1 cellular context compared by ENCODE assay signal in the genomic region with DNA sequence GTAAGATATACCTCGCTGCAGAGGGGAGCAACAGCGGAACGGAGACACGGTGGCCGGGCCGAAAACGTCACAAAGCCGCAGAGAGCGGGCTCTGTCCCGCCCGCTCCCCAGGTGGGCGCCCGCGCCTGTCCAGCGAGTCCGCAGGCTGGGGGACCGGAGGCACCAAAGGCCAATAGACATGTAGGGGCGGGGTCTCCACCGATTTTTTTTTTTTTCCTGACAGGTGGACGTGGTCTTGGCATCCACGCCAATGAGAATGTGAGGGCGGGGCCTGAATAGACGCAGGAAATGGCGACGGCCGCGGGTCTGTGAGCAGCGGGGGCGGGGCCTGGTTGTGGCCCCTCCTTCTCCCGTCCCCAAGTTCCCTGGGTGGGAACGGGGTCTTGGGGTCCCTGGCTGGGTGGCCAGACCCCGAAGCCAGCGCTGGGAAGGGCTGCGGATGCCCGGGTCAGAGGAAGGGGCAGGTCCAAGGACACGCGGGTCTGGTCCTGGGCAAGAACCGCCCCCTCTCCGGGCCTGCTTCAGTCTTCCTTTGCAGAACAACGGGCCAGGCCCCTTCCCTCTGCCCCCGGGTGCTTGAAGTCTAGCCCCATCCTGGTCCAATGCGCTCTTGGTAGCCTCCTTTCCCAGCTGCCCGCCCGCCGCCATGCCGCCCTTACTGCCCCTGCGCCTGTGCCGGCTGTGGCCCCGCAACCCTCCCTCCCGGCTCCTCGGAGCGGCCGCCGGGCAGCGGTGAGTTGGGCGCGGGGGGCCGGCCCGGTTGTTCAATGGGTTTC.
TF ChIP-seq lines count a peak whose summit lies in the region.

A gene with protein sequence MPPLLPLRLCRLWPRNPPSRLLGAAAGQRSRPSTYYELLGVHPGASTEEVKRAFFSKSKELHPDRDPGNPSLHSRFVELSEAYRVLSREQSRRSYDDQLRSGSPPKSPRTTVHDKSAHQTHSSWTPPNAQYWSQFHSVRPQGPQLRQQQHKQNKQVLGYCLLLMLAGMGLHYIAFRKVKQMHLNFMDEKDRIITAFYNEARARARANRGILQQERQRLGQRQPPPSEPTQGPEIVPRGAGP (plus strand): TSS at position 340 of the 776 bp plus-strand sequence. CDS start 307 bp downstream, at position 647.

TF ChIP-seq in GM12878, 131 proteins besides CTCF, POLR2A, EP300 and RAD21 (continued from another document and continues in another):
- TF ChIP-seq IKZF2 (IDR thresholded peaks at IDR 0.05), result no peak
- no peak for TF ChIP-seq JUND (IDR thresholded peaks at IDR 0.05; ENCODE audit: low read depth, low read length)
- TF ChIP-seq IKZF1 (conservative IDR thresholded peaks at IDR 0.05), result 0 out of 2 replicates have a peak, but pooled peaks have one; percentile 47
- TF ChIP-seq, protein P1, sequence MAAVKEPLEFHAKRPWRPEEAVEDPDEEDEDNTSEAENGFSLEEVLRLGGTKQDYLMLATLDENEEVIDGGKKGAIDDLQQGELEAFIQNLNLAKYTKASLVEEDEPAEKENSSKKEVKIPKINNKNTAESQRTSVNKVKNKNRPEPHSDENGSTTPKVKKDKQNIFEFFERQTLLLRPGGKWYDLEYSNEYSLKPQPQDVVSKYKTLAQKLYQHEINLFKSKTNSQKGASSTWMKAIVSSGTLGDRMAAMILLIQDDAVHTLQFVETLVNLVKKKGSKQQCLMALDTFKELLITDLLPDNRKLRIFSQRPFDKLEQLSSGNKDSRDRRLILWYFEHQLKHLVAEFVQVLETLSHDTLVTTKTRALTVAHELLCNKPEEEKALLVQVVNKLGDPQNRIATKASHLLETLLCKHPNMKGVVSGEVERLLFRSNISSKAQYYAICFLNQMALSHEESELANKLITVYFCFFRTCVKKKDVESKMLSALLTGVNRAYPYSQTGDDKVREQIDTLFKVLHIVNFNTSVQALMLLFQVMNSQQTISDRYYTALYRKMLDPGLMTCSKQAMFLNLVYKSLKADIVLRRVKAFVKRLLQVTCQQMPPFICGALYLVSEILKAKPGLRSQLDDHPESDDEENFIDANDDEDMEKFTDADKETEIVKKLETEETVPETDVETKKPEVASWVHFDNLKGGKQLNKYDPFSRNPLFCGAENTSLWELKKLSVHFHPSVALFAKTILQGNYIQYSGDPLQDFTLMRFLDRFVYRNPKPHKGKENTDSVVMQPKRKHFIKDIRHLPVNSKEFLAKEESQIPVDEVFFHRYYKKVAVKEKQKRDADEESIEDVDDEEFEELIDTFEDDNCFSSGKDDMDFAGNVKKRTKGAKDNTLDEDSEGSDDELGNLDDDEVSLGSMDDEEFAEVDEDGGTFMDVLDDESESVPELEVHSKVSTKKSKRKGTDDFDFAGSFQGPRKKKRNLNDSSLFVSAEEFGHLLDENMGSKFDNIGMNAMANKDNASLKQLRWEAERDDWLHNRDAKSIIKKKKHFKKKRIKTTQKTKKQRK (IDR thresholded peaks at IDR 0.05; ENCODE audit: low read depth, low read length), result no peak
- peak; percentile 81 for TF ChIP-seq TCF12 (IDR thresholded peaks at IDR 0.05; ENCODE audit: low read depth, low read length)
- no peak for TF ChIP-seq BHLHE40 (IDR thresholded peaks at IDR 0.05; ENCODE audit: borderline replicate concordance in 1 of 2, low read depth in 2 of 2, low read length in 1 of 2)
- TF ChIP-seq, protein P2, sequence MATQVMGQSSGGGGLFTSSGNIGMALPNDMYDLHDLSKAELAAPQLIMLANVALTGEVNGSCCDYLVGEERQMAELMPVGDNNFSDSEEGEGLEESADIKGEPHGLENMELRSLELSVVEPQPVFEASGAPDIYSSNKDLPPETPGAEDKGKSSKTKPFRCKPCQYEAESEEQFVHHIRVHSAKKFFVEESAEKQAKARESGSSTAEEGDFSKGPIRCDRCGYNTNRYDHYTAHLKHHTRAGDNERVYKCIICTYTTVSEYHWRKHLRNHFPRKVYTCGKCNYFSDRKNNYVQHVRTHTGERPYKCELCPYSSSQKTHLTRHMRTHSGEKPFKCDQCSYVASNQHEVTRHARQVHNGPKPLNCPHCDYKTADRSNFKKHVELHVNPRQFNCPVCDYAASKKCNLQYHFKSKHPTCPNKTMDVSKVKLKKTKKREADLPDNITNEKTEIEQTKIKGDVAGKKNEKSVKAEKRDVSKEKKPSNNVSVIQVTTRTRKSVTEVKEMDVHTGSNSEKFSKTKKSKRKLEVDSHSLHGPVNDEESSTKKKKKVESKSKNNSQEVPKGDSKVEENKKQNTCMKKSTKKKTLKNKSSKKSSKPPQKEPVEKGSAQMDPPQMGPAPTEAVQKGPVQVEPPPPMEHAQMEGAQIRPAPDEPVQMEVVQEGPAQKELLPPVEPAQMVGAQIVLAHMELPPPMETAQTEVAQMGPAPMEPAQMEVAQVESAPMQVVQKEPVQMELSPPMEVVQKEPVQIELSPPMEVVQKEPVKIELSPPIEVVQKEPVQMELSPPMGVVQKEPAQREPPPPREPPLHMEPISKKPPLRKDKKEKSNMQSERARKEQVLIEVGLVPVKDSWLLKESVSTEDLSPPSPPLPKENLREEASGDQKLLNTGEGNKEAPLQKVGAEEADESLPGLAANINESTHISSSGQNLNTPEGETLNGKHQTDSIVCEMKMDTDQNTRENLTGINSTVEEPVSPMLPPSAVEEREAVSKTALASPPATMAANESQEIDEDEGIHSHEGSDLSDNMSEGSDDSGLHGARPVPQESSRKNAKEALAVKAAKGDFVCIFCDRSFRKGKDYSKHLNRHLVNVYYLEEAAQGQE (IDR thresholded peaks at IDR 0.05; ENCODE audit: low read depth, low read length), result no peak
- peak; percentile 65 for TF ChIP-seq RUNX3 (IDR thresholded peaks at IDR 0.05; ENCODE audit: low read length)
- TF ChIP-seq SMAD5 (IDR thresholded peaks at IDR 0.05; ENCODE audit: low read depth), result no peak
- TF ChIP-seq TCF3 (IDR thresholded peaks at IDR 0.05; ENCODE audit: borderline replicate concordance, insufficient read depth, low read depth, low read length), result peak; percentile 94
- TF ChIP-seq BACH1 (IDR thresholded peaks at IDR 0.05; ENCODE audit: borderline replicate concordance), result peak; percentile 63; the same call in 1 of the 2 replicates
- TF ChIP-seq RB1 (IDR thresholded peaks at IDR 0.05; ENCODE audit: borderline replicate concordance), result no peak; the same call in 1 of the 2 replicates
- no peak for TF ChIP-seq RAD51 (IDR thresholded peaks at IDR 0.05)
- TF ChIP-seq KDM1A (IDR thresholded peaks at IDR 0.05; ENCODE audit: borderline replicate concordance), result no peak
- TF ChIP-seq, protein P3, sequence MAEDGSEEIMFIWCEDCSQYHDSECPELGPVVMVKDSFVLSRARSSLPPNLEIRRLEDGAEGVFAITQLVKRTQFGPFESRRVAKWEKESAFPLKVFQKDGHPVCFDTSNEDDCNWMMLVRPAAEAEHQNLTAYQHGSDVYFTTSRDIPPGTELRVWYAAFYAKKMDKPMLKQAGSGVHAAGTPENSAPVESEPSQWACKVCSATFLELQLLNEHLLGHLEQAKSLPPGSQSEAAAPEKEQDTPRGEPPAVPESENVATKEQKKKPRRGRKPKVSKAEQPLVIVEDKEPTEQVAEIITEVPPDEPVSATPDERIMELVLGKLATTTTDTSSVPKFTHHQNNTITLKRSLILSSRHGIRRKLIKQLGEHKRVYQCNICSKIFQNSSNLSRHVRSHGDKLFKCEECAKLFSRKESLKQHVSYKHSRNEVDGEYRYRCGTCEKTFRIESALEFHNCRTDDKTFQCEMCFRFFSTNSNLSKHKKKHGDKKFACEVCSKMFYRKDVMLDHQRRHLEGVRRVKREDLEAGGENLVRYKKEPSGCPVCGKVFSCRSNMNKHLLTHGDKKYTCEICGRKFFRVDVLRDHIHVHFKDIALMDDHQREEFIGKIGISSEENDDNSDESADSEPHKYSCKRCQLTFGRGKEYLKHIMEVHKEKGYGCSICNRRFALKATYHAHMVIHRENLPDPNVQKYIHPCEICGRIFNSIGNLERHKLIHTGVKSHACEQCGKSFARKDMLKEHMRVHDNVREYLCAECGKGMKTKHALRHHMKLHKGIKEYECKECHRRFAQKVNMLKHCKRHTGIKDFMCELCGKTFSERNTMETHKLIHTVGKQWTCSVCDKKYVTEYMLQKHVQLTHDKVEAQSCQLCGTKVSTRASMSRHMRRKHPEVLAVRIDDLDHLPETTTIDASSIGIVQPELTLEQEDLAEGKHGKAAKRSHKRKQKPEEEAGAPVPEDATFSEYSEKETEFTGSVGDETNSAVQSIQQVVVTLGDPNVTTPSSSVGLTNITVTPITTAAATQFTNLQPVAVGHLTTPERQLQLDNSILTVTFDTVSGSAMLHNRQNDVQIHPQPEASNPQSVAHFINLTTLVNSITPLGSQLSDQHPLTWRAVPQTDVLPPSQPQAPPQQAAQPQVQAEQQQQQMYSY (CRISPR knock-in tag; IDR thresholded peaks at IDR 0.05), result no peak
- TF ChIP-seq, protein P4, sequence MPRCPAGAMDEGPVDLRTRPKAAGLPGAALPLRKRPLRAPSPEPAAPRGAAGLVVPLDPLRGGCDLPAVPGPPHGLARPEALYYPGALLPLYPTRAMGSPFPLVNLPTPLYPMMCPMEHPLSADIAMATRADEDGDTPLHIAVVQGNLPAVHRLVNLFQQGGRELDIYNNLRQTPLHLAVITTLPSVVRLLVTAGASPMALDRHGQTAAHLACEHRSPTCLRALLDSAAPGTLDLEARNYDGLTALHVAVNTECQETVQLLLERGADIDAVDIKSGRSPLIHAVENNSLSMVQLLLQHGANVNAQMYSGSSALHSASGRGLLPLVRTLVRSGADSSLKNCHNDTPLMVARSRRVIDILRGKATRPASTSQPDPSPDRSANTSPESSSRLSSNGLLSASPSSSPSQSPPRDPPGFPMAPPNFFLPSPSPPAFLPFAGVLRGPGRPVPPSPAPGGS (IDR thresholded peaks at IDR 0.05; ENCODE audit: borderline replicate concordance, insufficient read depth, low read depth, low read length, poor library complexity, severe bottlenecking), result no peak
- TF ChIP-seq CBX5 (IDR thresholded peaks at IDR 0.05; ENCODE audit: low read depth), result no peak
- no peak for TF ChIP-seq NRF1 (conservative IDR thresholded peaks at IDR 0.05; ENCODE audit: low read depth, low read length)
- no peak for TF ChIP-seq ASH2L (IDR thresholded peaks at IDR 0.05; ENCODE audit: borderline replicate concordance, low read depth)
- TF ChIP-seq, protein P5, sequence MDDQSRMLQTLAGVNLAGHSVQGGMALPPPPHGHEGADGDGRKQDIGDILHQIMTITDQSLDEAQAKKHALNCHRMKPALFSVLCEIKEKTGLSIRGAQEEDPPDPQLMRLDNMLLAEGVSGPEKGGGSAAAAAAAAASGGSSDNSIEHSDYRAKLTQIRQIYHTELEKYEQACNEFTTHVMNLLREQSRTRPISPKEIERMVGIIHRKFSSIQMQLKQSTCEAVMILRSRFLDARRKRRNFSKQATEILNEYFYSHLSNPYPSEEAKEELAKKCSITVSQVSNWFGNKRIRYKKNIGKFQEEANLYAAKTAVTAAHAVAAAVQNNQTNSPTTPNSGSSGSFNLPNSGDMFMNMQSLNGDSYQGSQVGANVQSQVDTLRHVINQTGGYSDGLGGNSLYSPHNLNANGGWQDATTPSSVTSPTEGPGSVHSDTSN (IDR thresholded peaks at IDR 0.05; ENCODE audit: insufficient replicate concordance, low read depth, low read length), result no peak
- TF ChIP-seq HCFC1 (IDR thresholded peaks at IDR 0.05; ENCODE audit: low read length), result peak; percentile 14; the same call in 1 of the 2 replicates
- no peak for TF ChIP-seq MYC (IDR thresholded peaks at IDR 0.05; ENCODE audit: insufficient read depth, insufficient read length, insufficient replicate concordance, low read length, severe bottlenecking)
- TF ChIP-seq ZNF384 (IDR thresholded peaks at IDR 0.05; ENCODE audit: borderline replicate concordance, low read depth, low read length), result peak; percentile 99
- no peak for TF ChIP-seq CHD1 (IDR thresholded peaks at IDR 0.05; ENCODE audit: low read depth, low read length)
- no peak for TF ChIP-seq MXI1 (IDR thresholded peaks at IDR 0.05; ENCODE audit: low read depth, low read length)
- TF ChIP-seq PAX8 (IDR thresholded peaks at IDR 0.05), result no peak
- no peak for TF ChIP-seq RFX5 (IDR thresholded peaks at IDR 0.05; ENCODE audit: low read depth, low read length)
- no peak for TF ChIP-seq ZNF274 (IDR thresholded peaks at IDR 0.05; ENCODE audit: insufficient read depth, insufficient read length)
- TF ChIP-seq POLR2AphosphoS5 (IDR thresholded peaks at IDR 0.05; ENCODE audit: low read length), result peak; percentile 38; the same call in 1 of the 2 replicates
- TF ChIP-seq, protein P6, sequence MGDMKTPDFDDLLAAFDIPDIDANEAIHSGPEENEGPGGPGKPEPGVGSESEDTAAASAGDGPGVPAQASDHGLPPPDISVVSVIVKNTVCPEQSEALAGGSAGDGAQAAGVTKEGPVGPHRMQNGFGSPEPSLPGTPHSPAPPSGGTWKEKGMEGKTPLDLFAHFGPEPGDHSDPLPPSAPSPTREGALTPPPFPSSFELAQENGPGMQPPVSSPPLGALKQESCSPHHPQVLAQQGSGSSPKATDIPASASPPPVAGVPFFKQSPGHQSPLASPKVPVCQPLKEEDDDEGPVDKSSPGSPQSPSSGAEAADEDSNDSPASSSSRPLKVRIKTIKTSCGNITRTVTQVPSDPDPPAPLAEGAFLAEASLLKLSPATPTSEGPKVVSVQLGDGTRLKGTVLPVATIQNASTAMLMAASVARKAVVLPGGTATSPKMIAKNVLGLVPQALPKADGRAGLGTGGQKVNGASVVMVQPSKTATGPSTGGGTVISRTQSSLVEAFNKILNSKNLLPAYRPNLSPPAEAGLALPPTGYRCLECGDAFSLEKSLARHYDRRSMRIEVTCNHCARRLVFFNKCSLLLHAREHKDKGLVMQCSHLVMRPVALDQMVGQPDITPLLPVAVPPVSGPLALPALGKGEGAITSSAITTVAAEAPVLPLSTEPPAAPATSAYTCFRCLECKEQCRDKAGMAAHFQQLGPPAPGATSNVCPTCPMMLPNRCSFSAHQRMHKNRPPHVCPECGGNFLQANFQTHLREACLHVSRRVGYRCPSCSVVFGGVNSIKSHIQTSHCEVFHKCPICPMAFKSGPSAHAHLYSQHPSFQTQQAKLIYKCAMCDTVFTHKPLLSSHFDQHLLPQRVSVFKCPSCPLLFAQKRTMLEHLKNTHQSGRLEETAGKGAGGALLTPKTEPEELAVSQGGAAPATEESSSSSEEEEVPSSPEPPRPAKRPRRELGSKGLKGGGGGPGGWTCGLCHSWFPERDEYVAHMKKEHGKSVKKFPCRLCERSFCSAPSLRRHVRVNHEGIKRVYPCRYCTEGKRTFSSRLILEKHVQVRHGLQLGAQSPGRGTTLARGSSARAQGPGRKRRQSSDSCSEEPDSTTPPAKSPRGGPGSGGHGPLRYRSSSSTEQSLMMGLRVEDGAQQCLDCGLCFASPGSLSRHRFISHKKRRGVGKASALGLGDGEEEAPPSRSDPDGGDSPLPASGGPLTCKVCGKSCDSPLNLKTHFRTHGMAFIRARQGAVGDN (IDR thresholded peaks at IDR 0.05), result peak; percentile 33; the same call in 1 of the 2 replicates
- no peak for TF ChIP-seq BCL11A (IDR thresholded peaks at IDR 0.05; ENCODE audit: low read depth, low read length)
- TF ChIP-seq, protein P7, sequence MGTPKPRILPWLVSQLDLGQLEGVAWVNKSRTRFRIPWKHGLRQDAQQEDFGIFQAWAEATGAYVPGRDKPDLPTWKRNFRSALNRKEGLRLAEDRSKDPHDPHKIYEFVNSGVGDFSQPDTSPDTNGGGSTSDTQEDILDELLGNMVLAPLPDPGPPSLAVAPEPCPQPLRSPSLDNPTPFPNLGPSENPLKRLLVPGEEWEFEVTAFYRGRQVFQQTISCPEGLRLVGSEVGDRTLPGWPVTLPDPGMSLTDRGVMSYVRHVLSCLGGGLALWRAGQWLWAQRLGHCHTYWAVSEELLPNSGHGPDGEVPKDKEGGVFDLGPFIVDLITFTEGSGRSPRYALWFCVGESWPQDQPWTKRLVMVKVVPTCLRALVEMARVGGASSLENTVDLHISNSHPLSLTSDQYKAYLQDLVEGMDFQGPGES (IDR thresholded peaks at IDR 0.05), result no peak
- TF ChIP-seq ZSCAN29 (IDR thresholded peaks at IDR 0.05), result no peak
- no peak for TF ChIP-seq SIN3A (IDR thresholded peaks at IDR 0.05; ENCODE audit: low read depth, low read length)
- no peak for TF ChIP-seq SMAD1 (IDR thresholded peaks at IDR 0.05; ENCODE audit: low read depth, partially characterized antibody)
- TF ChIP-seq NFIC (IDR thresholded peaks at IDR 0.05; ENCODE audit: low read depth, low read length), result no peak
- TF ChIP-seq ZNF622 (IDR thresholded peaks at IDR 0.05), result no peak
- TF ChIP-seq YBX1 (IDR thresholded peaks at IDR 0.05), result no peak
